ENCODE assay signal across 1 cellular context in genomic region chr1:108817016-108817415, GRCh38.
TF ChIP-seq lines count a peak whose summit lies in the region.

No MANE protein-coding gene starts in this region.

TF ChIP-seq in K562, 482 proteins besides CTCF, POLR2A, EP300 and RAD21 (continued from another document):
- no peak for TF ChIP-seq ZNF699 (CRISPR knock-in tag; IDR thresholded peaks at IDR 0.05; ENCODE audit: insufficient replicate concordance)
- no peak for TF ChIP-seq TFE3 (CRISPR knock-in tag; IDR thresholded peaks at IDR 0.05)
- no peak for TF ChIP-seq ZBTB9 (CRISPR knock-in tag; IDR thresholded peaks at IDR 0.05)
- TF ChIP-seq SRSF9 (IDR thresholded peaks at IDR 0.05; ENCODE audit: borderline replicate concordance, low read depth, low read length), result no peak
- no peak for TF ChIP-seq HMGXB4 (CRISPR knock-in tag; IDR thresholded peaks at IDR 0.05)
- TF ChIP-seq CBX3 (IDR thresholded peaks at IDR 0.05; ENCODE audit: borderline replicate concordance in 1 of 2, low read length in 2 of 2), result no peak
- no peak for TF ChIP-seq ZNF696 (CRISPR knock-in tag; conservative IDR thresholded peaks at IDR 0.05)
- no peak for TF ChIP-seq ATF3 (IDR thresholded peaks at IDR 0.05)
- no peak for TF ChIP-seq ATF3 (CRISPR knock-in tag; conservative IDR thresholded peaks at IDR 0.05)
- no peak for TF ChIP-seq MAFK (IDR thresholded peaks at IDR 0.05; ENCODE audit: low read length)
- no peak for TF ChIP-seq NUFIP1 (IDR thresholded peaks at IDR 0.05; ENCODE audit: partially characterized antibody)
- no peak for TF ChIP-seq CEBPB (tag; IDR thresholded peaks at IDR 0.05)
- TF ChIP-seq PTRF (tag; IDR thresholded peaks at IDR 0.05), result no peak
- TF ChIP-seq ILK (tag; IDR thresholded peaks at IDR 0.05; ENCODE audit: borderline replicate concordance, low read depth), result no peak
- TF ChIP-seq MLLT1 (IDR thresholded peaks at IDR 0.05), result no peak
- TF ChIP-seq SETDB1 (IDR thresholded peaks at IDR 0.05; ENCODE audit: low read length), result no peak
